Comparison of ENCODE assay signal across 10 cellular contexts in genomic region chr22:46649176-46650077, GRCh38. TPM values are rescaled to one million over a fixed set of nuclear protein-coding genes. Genes with fewer than 3 reads are reported as not detected.
DNase-seq lines count a peak whose midpoint lies in the region; TF ChIP-seq lines count a peak whose summit lies in the region.
"Had no signal": no experiment of that assay in that cellular context is flagged by ENCODE, and none has a peak within 500 bp of the region (broad histone marks: within the 10 kb centered on the region; RNA-seq: fewer than 3 reads in every experiment).

No MANE protein-coding gene starts in this region.

- in situ Hi-C loops in transverse colon (cut with MboI; ENCODE audit: low pct_ligation_motif_present in 1 of 4, low pct_unique_long_range_greater_than_20kb in 1 of 4, low sequenced_read_pairs in 3 of 4) = no loop called here
- in situ Hi-C loops in GM13977 (cut with MboI; ENCODE audit: low pct_unique_long_range_greater_than_20kb, low sequenced_read_pairs, unreplicated experiment) = no loop called here

- H3K27me3 ChIP-seq in adrenal gland (no peaks in the 10 kb centered on the region), transverse colon (no peaks in the 10 kb centered on the region)

- TF ChIP-seq POLR2A in adrenal gland (IDR thresholded peaks at IDR 0.05) (no peak), transverse colon (IDR thresholded peaks at IDR 0.05) (no peak)

- no peak for TF ChIP-seq CTCF in adrenal gland (IDR thresholded peaks at IDR 0.05)
- TF ChIP-seq CTCF in transverse colon (IDR thresholded peaks at IDR 0.05) = no peak
- TF ChIP-seq CTCF in GM13977 (IDR thresholded peaks at IDR 0.05; ENCODE audit: extremely low read depth, insufficient read depth, missing control alignments) = no peak

- H3K9me3 ChIP-seq in adrenal gland (replicated peaks in 1 of 3) (no peaks in the 10 kb centered on the region), transverse colon (no peaks in the 10 kb centered on the region)

- H3K36me3 ChIP-seq in adrenal gland (replicated peaks in 1 of 2) = no peaks in the 10 kb centered on the region
- H3K36me3 ChIP-seq in transverse colon = no peaks in the 10 kb centered on the region

- H3K4me3 ChIP-seq in adrenal gland = no peak overlapping the region
- H3K4me3 ChIP-seq in transverse colon = no peak overlapping the region

- peak overlapping the region; percentile 64 to 90 (median 84) for H3K27ac ChIP-seq in adrenal gland
- peak overlapping the region; percentile 17 to 63 (median 44) for H3K27ac ChIP-seq in transverse colon

- no peak for TF ChIP-seq EP300 in transverse colon (IDR thresholded peaks at IDR 0.05; ENCODE audit: low read depth)

- WGBS in adrenal gland, 4 donors = 28 to 40% (median 34%) methylated on average over 19 to 25 of the region's 25 CpGs
- WGBS in transverse colon (ENCODE audit: low coverage in 1 of 2), 2 donors = 24 to 45% methylated on average over 3 to 25 of the region's 25 CpGs

- peaks cover 18 to 39% of the 10 kb centered on the region in 2 donors for H3K4me1 ChIP-seq in adrenal gland (replicated peaks in 1 of 2)
- peaks cover 23 to 49% (median 39%) of the 10 kb centered on the region in 4 donors for H3K4me1 ChIP-seq in transverse colon

- DNase-seq in NCI-H510A treated with DMSO at 0.1 percent for 48 hours (lab: John Stamatoyannopoulos, UW) = peak; percentile 38
- DNase-seq in NCI-H510A (lab: John Stamatoyannopoulos, UW) = no peak
- peak; percentile 53 to 94 (median 77) for DNase-seq in adrenal gland
- DNase-seq in iris pigment epithelial cell (ENCODE audit: low read depth) = peak; percentile 62
- no peak for DNase-seq in transverse colon
- DNase-seq in activated gamma-delta T cell (lab: John Stamatoyannopoulos, UW) = no peak
- no peak for DNase-seq in GM13977 (ENCODE audit: low spot score)
- no peak for DNase-seq in activated naive CD4-positive, alpha-beta T cell (lab: John Stamatoyannopoulos, UW)
- DNase-seq: activated gamma-delta T cell treated with Interleukin-2 at 50 U/mL for 16 hours; stimulated activated CD4-positive, alpha-beta T cell treated with anti-CD3 and anti-CD28 coated beads, Interleukin-12 subunit alpha, Interleukin-12 subunit beta, amount 100 ng/mL, for 4 hours had no signal

- intact Hi-C loops in adrenal gland (cut with DNase I) = loop anchor here in 1 of 2 donors (10.0 kb wide), 1 partner anchor 75 kb away; no protein-coding TSS in a partner anchor
- intact Hi-C loops in transverse colon (cut with DNase I; ENCODE audit: low total_unique reads) = no loop called here

RNA-seq across cellular contexts. Expression of gene GRAMD4, which starts 29.2 kb away (rescaled TPM):
- 100 to 1,000 TPM in 3 of 8 donors, 10 to 100 TPM in 5; 38.8 to 241 (median 80.6) TPM for total RNA-seq in adrenal gland
- 10 to 100 TPM; 18.4 to 93.7 (median 39.0) TPM for polyA plus RNA-seq in adrenal gland
- total RNA-seq in transverse colon = 100 to 1,000 TPM; 146 to 981 (median 258) TPM

Comparison
In these comparisons a context has a peak if more than half of its experiments do, and no peak if none do; other contexts are left out.
1. DNase-seq: peak in NCI-H510A treated with DMSO at 0.1 percent for 48 hours (single experiment), adrenal gland (7 of 7) and iris pigment epithelial cell (single experiment); none in NCI-H510A (single experiment), transverse colon (single experiment), activated gamma-delta T cell (single experiment), GM13977 (single experiment) and activated naive CD4-positive, alpha-beta T cell (0 of 4).